Comparison of ENCODE assay signal across 8 cellular contexts in genomic region chr11:75400110-75400865, GRCh38. TPM values are rescaled to one million over a fixed set of nuclear protein-coding genes. Genes with fewer than 3 reads are reported as not detected.
DNase-seq lines count a peak whose midpoint lies in the region; ATAC-seq and TF ChIP-seq lines count a peak whose summit lies in the region.

No MANE protein-coding gene starts in this region.

- H3K27me3 Mint-ChIP-seq in activated T-cell treated with anti-CD3 and anti-CD28 coated beads, Interleukin-2, amount 50 U/mL, for 24 hours = no peaks in the 10 kb centered on the region

- no peak for TF ChIP-seq CTCF in prostate gland (IDR thresholded peaks at IDR 0.05)

- no peak for ATAC-seq in HG02885 (IDR thresholded peaks at IDR 0.05; ENCODE audit: poor library complexity, unreplicated experiment)

- intact Hi-C loops in prostate gland (cut with DNase I) = loop anchor here (5.0 kb wide), 1 partner anchor 127 kb away; the partner anchor contains the start of gene GDPD5

- peak overlapping the region; percentile 50 to 68 for H3K4me3 ChIP-seq in prostate gland

- no peaks in the 10 kb centered on the region for H3K9me3 Mint-ChIP-seq in activated T-cell treated with anti-CD3 and anti-CD28 coated beads, Interleukin-2, amount 50 U/mL, for 24 hours

- H3K4me1 ChIP-seq in prostate gland (replicated peaks) = no peaks in the 10 kb centered on the region

- H3K9me3 ChIP-seq in prostate gland = no peaks in the 10 kb centered on the region

- peak overlapping the region; percentile 99 for H3K4me3 Mint-ChIP-seq in activated T-cell treated with anti-CD3 and anti-CD28 coated beads, Interleukin-2, amount 50 U/mL, for 24 hours

- H3K27ac Mint-ChIP-seq in activated T-cell treated with anti-CD3 and anti-CD28 coated beads, Interleukin-2, amount 50 U/mL, for 24 hours = peak overlapping the region; percentile 98

- peaks cover 8 to 11% of the 10 kb centered on the region in 2 donors for H3K36me3 ChIP-seq in prostate gland

- H3K27me3 ChIP-seq in prostate gland (replicated peaks; ENCODE audit: insufficient read depth) = no peaks in the 10 kb centered on the region

- no peak for DNase-seq in activated T-cell treated with anti-CD3 and anti-CD28 coated beads, Interleukin-2, amount 50 U/mL, for 24 hours
- no peak for DNase-seq in activated T-cell treated with anti-CD3 and anti-CD28 coated beads, Interleukin-2, amount 50 U/mL, for 1 hour
- peak; percentile 37 to 48 for DNase-seq in activated T-cell treated with anti-CD3 and anti-CD28 coated beads, Interleukin-2, amount 50 U/mL, for 48 hours
- DNase-seq in glomerular visceral epithelial cell (ENCODE audit: extremely low spot score) (peak; percentile 21), prostate gland (ENCODE audit: low spot score) (no peak), NCI-H2171 treated with DMSO at 0.1 percent for 48 hours (lab: John Stamatoyannopoulos, UW) (no peak), SW480 (ENCODE audit: low spot score) (no peak)

- H3K27ac ChIP-seq in prostate gland = peak overlapping the region; percentile 69 to 87

- no peak for TF ChIP-seq POLR2A in prostate gland (IDR thresholded peaks at IDR 0.05)

- H3K4me1 Mint-ChIP-seq in activated T-cell treated with anti-CD3 and anti-CD28 coated beads, Interleukin-2, amount 50 U/mL, for 24 hours (ENCODE audit: low read depth) = peaks cover 46% of the 10 kb centered on the region

- H3K36me3 Mint-ChIP-seq in activated T-cell treated with anti-CD3 and anti-CD28 coated beads, Interleukin-2, amount 50 U/mL, for 24 hours (ENCODE audit: low read depth) = peaks cover 61% of the 10 kb centered on the region

- WGBS in prostate gland = 7% methylated on average over 13 of the region's 13 CpGs

RNA-seq across cellular contexts. Expression of gene RPS3, which starts 1.0 kb away (rescaled TPM):
- total RNA-seq in prostate gland = 1,000 to 10,000 TPM in 1 of 2 donors, 100 to 1,000 TPM in 1; 890 to 1,636 TPM

RNA-seq across cellular contexts. Expression of gene KLHL35, which starts 32.7 kb away (rescaled TPM):
- total RNA-seq in prostate gland = 10 to 100 TPM in 1 of 2 donors, under 1 TPM in 1; 0.46 to 28.4 TPM

RNA-seq across cellular contexts. Expression of gene ARRB1, which starts 48.8 kb away (rescaled TPM):
- total RNA-seq in prostate gland = 10 to 100 TPM; 31.9 to 64.7 TPM

Comparison
In these comparisons a context has a peak if more than half of its experiments do, and no peak if none do; other contexts are left out.
1. DNase-seq: peak in activated T-cell treated with anti-CD3 and anti-CD28 coated beads, Interleukin-2, amount 50 U/mL, for 48 hours (2 of 2) and glomerular visceral epithelial cell (single experiment); none in activated T-cell treated with anti-CD3 and anti-CD28 coated beads, Interleukin-2, amount 50 U/mL, for 24 hours (single experiment), activated T-cell treated with anti-CD3 and anti-CD28 coated beads, Interleukin-2, amount 50 U/mL, for 1 hour (single experiment), prostate gland (single experiment), NCI-H2171 treated with DMSO at 0.1 percent for 48 hours (single experiment) and SW480 (single experiment).